1 cellular context compared by ENCODE assay signal in the genomic region with DNA sequence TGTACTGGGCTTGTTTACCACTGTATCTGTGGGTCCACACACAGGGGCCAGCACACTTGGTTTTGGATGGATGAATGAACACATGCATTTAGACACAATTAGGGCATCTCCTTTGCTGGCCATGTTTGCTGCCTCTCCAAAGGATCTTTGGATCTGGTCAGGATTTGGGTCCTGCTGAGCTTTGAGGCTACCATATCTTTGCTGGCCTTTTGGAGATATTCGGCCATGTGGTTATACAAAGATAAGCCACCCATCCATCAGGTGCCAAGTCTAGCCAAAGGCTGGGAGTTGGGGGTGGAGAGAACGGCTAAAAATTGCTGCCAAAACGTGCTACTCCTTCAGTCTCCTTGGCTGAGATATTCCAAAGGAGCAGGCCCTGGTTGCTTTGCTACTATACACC.
TF ChIP-seq lines count a peak whose summit lies in the region.

No MANE protein-coding gene starts in this region.

TF ChIP-seq in GM23338, 12 proteins besides CTCF, POLR2A, EP300 and RAD21 (continued from another document):
- TF ChIP-seq, protein P1, sequence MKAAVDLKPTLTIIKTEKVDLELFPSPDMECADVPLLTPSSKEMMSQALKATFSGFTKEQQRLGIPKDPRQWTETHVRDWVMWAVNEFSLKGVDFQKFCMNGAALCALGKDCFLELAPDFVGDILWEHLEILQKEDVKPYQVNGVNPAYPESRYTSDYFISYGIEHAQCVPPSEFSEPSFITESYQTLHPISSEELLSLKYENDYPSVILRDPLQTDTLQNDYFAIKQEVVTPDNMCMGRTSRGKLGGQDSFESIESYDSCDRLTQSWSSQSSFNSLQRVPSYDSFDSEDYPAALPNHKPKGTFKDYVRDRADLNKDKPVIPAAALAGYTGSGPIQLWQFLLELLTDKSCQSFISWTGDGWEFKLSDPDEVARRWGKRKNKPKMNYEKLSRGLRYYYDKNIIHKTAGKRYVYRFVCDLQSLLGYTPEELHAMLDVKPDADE (IDR thresholded peaks at IDR 0.05) = no peak
- TF ChIP-seq ZNF331 (CRISPR knock-in tag; IDR thresholded peaks at IDR 0.05; ENCODE audit: low read depth) = no peak
